In the genomic region with DNA sequence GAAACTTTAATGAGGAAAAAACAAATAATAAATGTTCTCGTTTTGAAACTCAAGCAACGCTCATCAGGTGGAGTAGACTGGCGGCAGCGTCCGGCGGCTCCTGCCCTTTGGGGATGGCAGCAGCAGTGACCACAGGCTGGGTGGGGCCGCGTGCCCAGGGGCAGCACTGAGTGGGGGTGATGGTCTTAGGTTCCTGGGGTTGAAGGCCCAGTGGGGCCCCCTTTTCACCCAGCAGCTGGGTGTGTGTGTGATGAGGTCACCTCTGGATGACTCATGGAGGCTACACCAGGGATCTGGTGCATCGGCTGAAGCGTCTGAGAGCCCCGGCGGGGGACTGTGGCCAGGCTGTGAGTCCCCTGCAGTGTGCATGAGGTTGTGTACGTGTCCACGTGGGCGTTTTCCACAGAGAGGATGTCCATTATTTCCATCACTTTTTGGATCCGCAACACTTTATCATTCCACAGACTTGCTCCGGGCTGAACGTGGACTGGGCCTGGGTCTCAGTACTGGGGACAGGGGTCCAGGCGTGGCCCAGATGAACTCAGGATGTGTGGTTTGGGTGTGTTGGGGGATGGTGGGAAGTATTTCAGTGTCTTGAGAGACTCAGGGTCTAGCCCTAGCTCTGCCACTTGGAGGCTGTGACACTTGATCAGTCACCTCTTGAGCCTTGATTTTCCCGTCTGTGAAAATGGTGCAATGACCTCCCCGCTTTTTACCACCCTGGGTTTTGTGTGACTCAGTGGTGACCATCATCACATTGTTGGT, we compare ENCODE assay signal across 8 cellular contexts. TPM values are rescaled to one million over a fixed set of nuclear protein-coding genes. Genes with fewer than 3 reads are reported as not detected.
DNase-seq lines count a peak whose midpoint lies in the region; ATAC-seq, FAIRE-seq and TF ChIP-seq lines count a peak whose summit lies in the region.

No MANE protein-coding gene starts in this region.

- no peak for TF ChIP-seq CTCF in bronchial epithelial cell (IDR thresholded peaks at IDR 0.05; ENCODE audit: insufficient read depth, low read length, severe bottlenecking)
- no peak for TF ChIP-seq CTCF in neural progenitor cell (IDR thresholded peaks at IDR 0.05)

- no peak overlapping the region for H3K4me2 ChIP-seq in neural progenitor cell

- peaks cover 4% of the 10 kb centered on the region for H3F3A ChIP-seq in neural progenitor cell (ENCODE audit: low read depth)

- H3K27ac Mint-ChIP-seq in neural progenitor cell = peak overlapping the region; percentile 74
- no peak overlapping the region for H3K27ac Mint-ChIP-seq in stimulated activated naive B cell treated with anti-CD40 and anti-IgM and Interleukin-4, amounts not matched to agents 10 μg/mL and 1 μg/mL and 100 μg/mL, for 72 hours

- no peak overlapping the region for H3K9ac ChIP-seq in neural progenitor cell

- peaks cover 11% of the 10 kb centered on the region for H3K27me3 Mint-ChIP-seq in neural progenitor cell (ENCODE audit: insufficient read depth, low read depth)
- peaks cover 11 to 19% of the 10 kb centered on the region in 2 donors for H3K27me3 Mint-ChIP-seq in stimulated activated naive B cell treated with anti-CD40 and anti-IgM and Interleukin-4, amounts not matched to agents 10 μg/mL and 1 μg/mL and 100 μg/mL, for 72 hours

- DNase-seq in AG20443 (ENCODE audit: low spot score) (peak; percentile 89), LHCN-M2 (ENCODE audit: low read depth) (peak; percentile 83), bronchial epithelial cell (ENCODE audit: low read depth) (peak; percentile 87), neural progenitor cell (ENCODE audit: low spot score) (no peak), globus pallidus (ENCODE audit: low spot score) (no peak), SW 1271 (lab: John Stamatoyannopoulos, UW) (no peak), NCI-H1436 (lab: John Stamatoyannopoulos, UW) (no peak)
- no peak for DNase-seq in stimulated activated naive B cell treated with anti-CD40 and anti-IgM and Interleukin-4, amounts not matched to agents 10 μg/mL and 1 μg/mL and 100 μg/mL, for 72 hours

- FAIRE-seq in bronchial epithelial cell (lab: Jason Lieb, UNC) = no peak

- H3K4me1 ChIP-seq in neural progenitor cell = peaks cover 42% of the 10 kb centered on the region

- H3K27ac ChIP-seq in neural progenitor cell = no peak overlapping the region

- ATAC-seq in stimulated activated naive B cell treated with anti-CD40 and anti-IgM and Interleukin-4, amounts not matched to agents 10 μg/mL and 1 μg/mL and 100 μg/mL, for 72 hours (replicated peaks) = no peak

- no peaks in the 10 kb centered on the region for H3K36me3 Mint-ChIP-seq in neural progenitor cell
- H3K36me3 Mint-ChIP-seq in stimulated activated naive B cell treated with anti-CD40 and anti-IgM and Interleukin-4, amounts not matched to agents 10 μg/mL and 1 μg/mL and 100 μg/mL, for 72 hours = peaks cover 0 to 7% of the 10 kb centered on the region in 2 donors

- no peaks in the 10 kb centered on the region for H3K9me3 Mint-ChIP-seq in neural progenitor cell
- H3K9me3 Mint-ChIP-seq in stimulated activated naive B cell treated with anti-CD40 and anti-IgM and Interleukin-4, amounts not matched to agents 10 μg/mL and 1 μg/mL and 100 μg/mL, for 72 hours = no peaks in the 10 kb centered on the region

- H4K20me1 ChIP-seq in neural progenitor cell (ENCODE audit: low read depth) = no peaks in the 10 kb centered on the region

- H3K4me3 Mint-ChIP-seq in neural progenitor cell = peak overlapping the region; percentile 61
- H3K4me3 Mint-ChIP-seq in stimulated activated naive B cell treated with anti-CD40 and anti-IgM and Interleukin-4, amounts not matched to agents 10 μg/mL and 1 μg/mL and 100 μg/mL, for 72 hours = no peak overlapping the region

- H3K27me3 ChIP-seq in bronchial epithelial cell (ENCODE audit: control insufficient read depth, insufficient read depth, low read length) = no peaks in the 10 kb centered on the region
- no peaks in the 10 kb centered on the region for H3K27me3 ChIP-seq in neural progenitor cell

- H3K4me3 ChIP-seq in bronchial epithelial cell (ENCODE audit: low read depth, low read length) (peak overlapping the region; percentile 2), neural progenitor cell (no peak overlapping the region)

- no peaks in the 10 kb centered on the region for H3K79me2 ChIP-seq in neural progenitor cell (ENCODE audit: low read depth)

- H3K36me3 ChIP-seq in bronchial epithelial cell (ENCODE audit: control insufficient read depth, insufficient read depth, low read length) = peaks cover under 1% of the 10 kb centered on the region
- no peaks in the 10 kb centered on the region for H3K36me3 ChIP-seq in neural progenitor cell

- no peaks in the 10 kb centered on the region for H3K9me3 ChIP-seq in neural progenitor cell (ENCODE audit: low read depth)

- no peak overlapping the region for H2AFZ ChIP-seq in neural progenitor cell (replicated peaks)

- peaks cover 88% of the 10 kb centered on the region for H3K4me1 Mint-ChIP-seq in neural progenitor cell
- H3K4me1 Mint-ChIP-seq in stimulated activated naive B cell treated with anti-CD40 and anti-IgM and Interleukin-4, amounts not matched to agents 10 μg/mL and 1 μg/mL and 100 μg/mL, for 72 hours = peaks cover 3 to 19% of the 10 kb centered on the region in 2 donors

RNA-seq across cellular contexts. Expression of a gene that starts 25.6 kb away (rescaled TPM):
- total RNA-seq in LHCN-M2 (2014; rRNA removed) (13.1 and 13.2 TPM in 2 replicates), bronchial epithelial cell (17.1 and 17.3 TPM in 2 replicates), neural progenitor cell (ENCODE audit: low replicate concordance) (6.5 and 8.6 TPM in 2 replicates)
- polyA plus RNA-seq in LHCN-M2 (2012) = 12.7 TPM

RNA-seq across cellular contexts. Expression of a gene that starts 47.6 kb away (rescaled TPM):
- total RNA-seq in LHCN-M2 (2014; rRNA removed) = 0.45 and 2.1 TPM in 2 replicates
- polyA plus RNA-seq in LHCN-M2 (2012) = 0.11 TPM
- under 0.01 and 0.26 TPM in 2 replicates for total RNA-seq in bronchial epithelial cell
- total RNA-seq in neural progenitor cell (ENCODE audit: low replicate concordance) = 5.3 and 6.8 TPM in 2 replicates

Comparison
In these comparisons a context has a peak if more than half of its experiments do, and no peak if none do; other contexts are left out.
1. DNase-seq: peak in AG20443 (single experiment), LHCN-M2 (single experiment) and bronchial epithelial cell (single experiment); none in neural progenitor cell (single experiment), globus pallidus (single experiment), stimulated activated naive B cell treated with anti-CD40 and anti-IgM and Interleukin-4, amounts not matched to agents 10 μg/mL and 1 μg/mL and 100 μg/mL, for 72 hours (single experiment), SW 1271 (0 of 2) and NCI-H1436 (single experiment).